In genomic region chr16:29894352-29894751, GRCh38 we compare ENCODE assay signal across 24 cellular contexts. TPM values are rescaled to one million over a fixed set of nuclear protein-coding genes. Genes with fewer than 3 reads are reported as not detected.
DNase-seq lines count a peak whose midpoint lies in the region; ATAC-seq, FAIRE-seq and TF ChIP-seq lines count a peak whose summit lies in the region.
"Had no signal": no experiment of that assay in that cellular context is flagged by ENCODE, and none has a peak within 500 bp of the region (broad histone marks: within the 10 kb centered on the region; RNA-seq: fewer than 3 reads in every experiment).

No MANE protein-coding gene starts in this region.

- H3K27ac ChIP-seq in Karpas-422 (ENCODE audit: low read length), result no peak overlapping the region
- H3K27ac ChIP-seq: 22Rv1; A549; BLaER1 treated with 17β-estradiol and CSF1 and Interleukin-3, amounts not matched to agents 10 nM and 100 nM; C4-2B had no signal

- FAIRE-seq in bronchial epithelial cell (lab: Jason Lieb, UNC), result peak; percentile 76
- FAIRE-seq: A549, D721Med, G401.6, GM12891, GM19239 had no signal

- H3K4me2 ChIP-seq in Karpas-422 (ENCODE audit: low read depth, low read length, poor library complexity, severe bottlenecking), result no peak overlapping the region
- H3K4me2 ChIP-seq: A549; BLaER1 treated with 17β-estradiol and CSF1 and Interleukin-3, amounts not matched to agents 10 nM and 100 nM had no signal

- peaks cover 3% of the 10 kb centered on the region for H3K4me1 ChIP-seq in Karpas-422 (ENCODE audit: low read length)

- H3K36me3 ChIP-seq in Karpas-422 (ENCODE audit: insufficient read depth, low read length), result no peaks in the 10 kb centered on the region
- H3K36me3 ChIP-seq in bronchial epithelial cell (ENCODE audit: control insufficient read depth, insufficient read depth, low read length), result no peaks in the 10 kb centered on the region
- H3K36me3 ChIP-seq: BLaER1 treated with 17β-estradiol and CSF1 and Interleukin-3, amounts not matched to agents 10 nM and 100 nM had no signal

- intact Hi-C loops in left ventricle myocardium superior (cut with micrococcal nuclease), result no loop called here

- no peak overlapping the region for H3K4me3 ChIP-seq in Karpas-422 (ENCODE audit: low read length)
- no peak overlapping the region for H3K4me3 ChIP-seq in bronchial epithelial cell (ENCODE audit: low read depth, low read length)
- H3K4me3 ChIP-seq: A549; BLaER1 treated with 17β-estradiol and CSF1 and Interleukin-3, amounts not matched to agents 10 nM and 100 nM had no signal

- H3K79me2 ChIP-seq in Karpas-422 (ENCODE audit: low read length), result no peaks in the 10 kb centered on the region

- H3K27me3 ChIP-seq in Karpas-422 (ENCODE audit: low read length), result no peaks in the 10 kb centered on the region
- no peaks in the 10 kb centered on the region for H3K27me3 ChIP-seq in bronchial epithelial cell (ENCODE audit: control insufficient read depth, insufficient read depth, low read length)

- no peaks in the 10 kb centered on the region for H4K20me1 ChIP-seq in Karpas-422 (ENCODE audit: insufficient read depth, low read depth, low read length)

- no peak for ATAC-seq in left ventricle myocardium superior
- ATAC-seq: A549; CD8-positive, alpha-beta T cell had no signal

- TF ChIP-seq CTCF in bronchial epithelial cell (IDR thresholded peaks at IDR 0.05; ENCODE audit: insufficient read depth, low read length, severe bottlenecking), result no peak

- H3K9me2 ChIP-seq in Karpas-422 (replicated peaks; ENCODE audit: insufficient read depth, low read length), result no peaks in the 10 kb centered on the region

- no peaks in the 10 kb centered on the region for H3K9me3 ChIP-seq in Karpas-422 (ENCODE audit: low read length)
- H3K9me3 ChIP-seq: A549; BLaER1 treated with 17β-estradiol and CSF1 and Interleukin-3, amounts not matched to agents 10 nM and 100 nM; Caco-2 had no signal

- H2AFZ ChIP-seq in Karpas-422 (ENCODE audit: low read length), result no peak overlapping the region

- H3K9ac ChIP-seq in Karpas-422 (ENCODE audit: low read length), result no peak overlapping the region
- H3K9ac ChIP-seq: BLaER1 treated with 17β-estradiol and CSF1 and Interleukin-3, amounts not matched to agents 10 nM and 100 nM had no signal

- DNase-seq in Karpas-422 (peak; percentile 16), NCI-H82 treated with DMSO at 0.1 percent for 48 hours (lab: John Stamatoyannopoulos, UW; ENCODE audit: unreplicated experiment) (peak; percentile 57), bronchial epithelial cell (ENCODE audit: low read depth) (no peak), occipital lobe (lab: John Stamatoyannopoulos, UW) (peak; percentile 35), left ventricle myocardium superior (no peak), NCI-H1694 (lab: John Stamatoyannopoulos, UW) (no peak), NCI-H510A (lab: John Stamatoyannopoulos, UW) (no peak)
- no peak for DNase-seq in activated CD4-positive, alpha-beta T cell treated with anti-CD3 and anti-CD28 coated beads for 4 hours
- DNase-seq: AML-193; Caco-2; Calu3; CD4-positive, alpha-beta T cell; CD8-positive, alpha-beta T cell; DMS79 treated with DMSO at 0.1 percent for 48 hours; GF-D8 had no signal

RNA-seq across cellular contexts. Expression of gene SEZ6L2, which starts 5.0 kb away (rescaled TPM):
- total RNA-seq in Karpas-422 (2014; rRNA removed; shearing (Covaris generic); ENCODE audit: low replicate concordance), result 0.04 TPM in 1 of 2 replicates, not detected in the other
- total RNA-seq in bronchial epithelial cell, result 1.8 and 2.9 TPM in 2 replicates
- total RNA-seq in occipital lobe, result 32.1 TPM
- 0.22 TPM for total RNA-seq in left ventricle myocardium superior
- total RNA-seq: B cell; CD4-positive, alpha-beta T cell; CD8-positive, alpha-beta T cell had no signal

RNA-seq across cellular contexts. Expression of gene ASPHD1, which starts 5.9 kb away (rescaled TPM):
- total RNA-seq in Karpas-422 (2014; rRNA removed; shearing (Covaris generic); ENCODE audit: low replicate concordance), result 0.19 and 2.2 TPM in 2 replicates
- 1.2 and 2.4 TPM in 2 replicates for total RNA-seq in bronchial epithelial cell
- 17.2 TPM for total RNA-seq in occipital lobe
- total RNA-seq in left ventricle myocardium superior, result 0.37 TPM
- total RNA-seq: B cell; CD4-positive, alpha-beta T cell; CD8-positive, alpha-beta T cell had no signal

RNA-seq across cellular contexts. Expression of gene CDIPT, which starts 31.3 kb away (rescaled TPM):
- total RNA-seq in Karpas-422 (2014; rRNA removed; shearing (Covaris generic); ENCODE audit: low replicate concordance), result 48.1 and 57.4 TPM in 2 replicates
- total RNA-seq in bronchial epithelial cell (46.1 and 53.2 TPM in 2 replicates), occipital lobe (47.1 TPM), left ventricle myocardium superior (65.8 TPM)

RNA-seq across cellular contexts. Expression of gene KCTD13, which starts 31.7 kb away (rescaled TPM):
- total RNA-seq in Karpas-422 (2014; rRNA removed; shearing (Covaris generic); ENCODE audit: low replicate concordance), result 14.2 and 52.9 TPM in 2 replicates
- total RNA-seq in bronchial epithelial cell, result 8.2 and 12.2 TPM in 2 replicates
- 15.6 TPM for total RNA-seq in occipital lobe
- total RNA-seq in left ventricle myocardium superior, result 5.5 TPM

Comparison
In these comparisons a context has a peak if more than half of its experiments do, and no peak if none do; other contexts are left out.
1. DNase-seq: peak in Karpas-422 (single experiment), NCI-H82 treated with DMSO at 0.1 percent for 48 hours (single experiment) and occipital lobe (single experiment); none in bronchial epithelial cell (single experiment), left ventricle myocardium superior (single experiment), NCI-H1694 (single experiment), activated CD4-positive, alpha-beta T cell treated with anti-CD3 and anti-CD28 coated beads for 4 hours (0 of 2) and NCI-H510A (single experiment).